ENCODE assay signal across 8 cellular contexts in genomic region chr21:44872266-44872567, GRCh38. TPM values are rescaled to one million over a fixed set of nuclear protein-coding genes. Genes with fewer than 3 reads are reported as not detected.
A peak's percentile ranks its signal among the peaks of the same experiment; 100 is the strongest.
DNase-seq lines count a peak whose midpoint lies in the region; ATAC-seq, FAIRE-seq and TF ChIP-seq lines count a peak whose summit lies in the region.

No MANE protein-coding gene starts in this region.

- peaks cover 67% of the 10 kb centered on the region for H3K4me1 Mint-ChIP-seq in CD8-positive, alpha-beta T cell (ENCODE audit: low read depth)
- peaks cover 70% of the 10 kb centered on the region for H3K4me1 Mint-ChIP-seq in osteocyte (ENCODE audit: unreplicated experiment)

- H3K27me3 ChIP-seq in CD8-positive, alpha-beta T cell (ENCODE audit: insufficient read depth, low read length): no peaks in the 10 kb centered on the region

- CTCF ChIA-PET in CD8-positive, alpha-beta T cell (lab: Charles Lee): interaction anchor here (0.6 to 5.0 kb wide), 3 partner anchors 61 to 897 kb away, joined by 3 to 42 read pairs (median 14); partner anchors contain the start of gene UBE2G2

- FAIRE-seq in urothelium cell line (lab: Jason Lieb, UNC): no peak

- no peak for TF ChIP-seq CTCF in CD8-positive, alpha-beta T cell (IDR thresholded peaks at IDR 0.05)
- TF ChIP-seq CTCF in epithelial cell of esophagus (IDR thresholded peaks at IDR 0.05; ENCODE audit: insufficient read depth, low read depth, low read length, missing control alignments) (no peak), osteocyte (IDR thresholded peaks at IDR 0.05) (no peak)

- peaks cover 57% of the 10 kb centered on the region for H3K4me1 ChIP-seq in CD8-positive, alpha-beta T cell (ENCODE audit: insufficient read depth, low read length)

- no peaks in the 10 kb centered on the region for H3K9me3 ChIP-seq in CD8-positive, alpha-beta T cell (ENCODE audit: low read length)

- H3K4me3 ChIP-seq in CD8-positive, alpha-beta T cell (ENCODE audit: low read depth, low read length): peak overlapping the region; percentile 76
- peak overlapping the region; percentile 70 for H3K4me3 ChIP-seq in epithelial cell of esophagus (ENCODE audit: low read length)

- POLR2A ChIA-PET in CD8-positive, alpha-beta T cell (lab: Charles Lee): interaction anchor here (1.1 to 5.8 kb wide), 9 partner anchors 17 to 71 kb away, joined by 3 to 31 read pairs (median 4); partner anchors contain the start of genes SLX9, SUMO3 and UBE2G2

- peak overlapping the region; percentile 49 for H3K27ac ChIP-seq in CD8-positive, alpha-beta T cell (ENCODE audit: low read depth, low read length)

- peak overlapping the region; percentile 91 for H3K4me3 Mint-ChIP-seq in CD8-positive, alpha-beta T cell
- peak overlapping the region; percentile 93 for H3K4me3 Mint-ChIP-seq in osteocyte (ENCODE audit: unreplicated experiment)

- no peaks in the 10 kb centered on the region for H3K36me3 ChIP-seq in CD8-positive, alpha-beta T cell (ENCODE audit: insufficient read depth, low read length)

- intact Hi-C loops in CD8-positive, alpha-beta T cell (cut with DNase I, micrococcal nuclease): loop anchor here (2.0 to 5.0 kb wide), 5 partner anchors 25 to 1085 kb away; partner anchors contain the start of genes CFAP410 (in 1 of the 2) and RRP1 (in 1 of the 2)

- DNase-seq in CD8-positive, alpha-beta T cell: no peak
- peak; percentile 68 for DNase-seq in OCI-M1 (lab: John Stamatoyannopoulos, UW)
- DNase-seq in epithelial cell of esophagus (ENCODE audit: low read depth): peak; percentile 45
- DNase-seq in osteocyte (ENCODE audit: extremely low spot score, unreplicated experiment): no peak
- no peak for DNase-seq in NCI-H2227 treated with DMSO at 0.1 percent for 48 hours (lab: John Stamatoyannopoulos, UW)
- DNase-seq in urothelium cell line (ENCODE audit: low spot score): no peak
- DNase-seq in stimulated activated CD4-positive, alpha-beta T cell treated with anti-CD3 and anti-CD28 coated beads, Interleukin-1b, Interleukin-23, amount 100 ng/mL, for 48 hours: no peak

- peaks cover 17% of the 10 kb centered on the region for H3K36me3 Mint-ChIP-seq in CD8-positive, alpha-beta T cell
- H3K36me3 Mint-ChIP-seq in osteocyte (ENCODE audit: unreplicated experiment): peaks cover 2% of the 10 kb centered on the region

- H3K9me3 Mint-ChIP-seq in CD8-positive, alpha-beta T cell: no peaks in the 10 kb centered on the region
- H3K9me3 Mint-ChIP-seq in osteocyte (ENCODE audit: unreplicated experiment): no peaks in the 10 kb centered on the region

- H3K27ac Mint-ChIP-seq in CD8-positive, alpha-beta T cell: peak overlapping the region; percentile 90
- peak overlapping the region; percentile 92 for H3K27ac Mint-ChIP-seq in osteocyte (ENCODE audit: unreplicated experiment)

- H3K27me3 Mint-ChIP-seq in CD8-positive, alpha-beta T cell (ENCODE audit: low read depth): no peaks in the 10 kb centered on the region
- H3K27me3 Mint-ChIP-seq in osteocyte (ENCODE audit: unreplicated experiment): no peaks in the 10 kb centered on the region

- no peak for ATAC-seq in CD8-positive, alpha-beta T cell
- ATAC-seq in GM21528 (IDR thresholded peaks at IDR 0.05; ENCODE audit: low FRiP score, unreplicated experiment): no peak

RNA-seq across cellular contexts. Expression of gene PTTG1IP, which starts 1.3 kb away (rescaled TPM):
- 10 to 100 TPM; 71.0 to 73.3 TPM for total RNA-seq in CD8-positive, alpha-beta T cell
- total RNA-seq in osteocyte: 318 and 328 TPM in 2 replicates

RNA-seq across cellular contexts. Expression of gene ITGB2, which starts 48.5 kb away (rescaled TPM):
- total RNA-seq in CD8-positive, alpha-beta T cell: 100 to 1,000 TPM; 234 to 245 TPM
- total RNA-seq in osteocyte: 0.62 and 1.1 TPM in 2 replicates

RNA-seq across cellular contexts. Expression of gene SUMO3, which starts 54.4 kb away (rescaled TPM):
- total RNA-seq in CD8-positive, alpha-beta T cell: 10 to 100 TPM; 84.7 to 87.3 TPM
- 69.6 and 74.9 TPM in 2 replicates for total RNA-seq in osteocyte

Comparison
In these comparisons a context has a peak if more than half of its experiments do, and no peak if none do; other contexts are left out.
1. DNase-seq: peak in OCI-M1 (single experiment) and epithelial cell of esophagus (single experiment); none in CD8-positive, alpha-beta T cell (0 of 7), osteocyte (single experiment), NCI-H2227 treated with DMSO at 0.1 percent for 48 hours (single experiment), urothelium cell line (single experiment) and stimulated activated CD4-positive, alpha-beta T cell treated with anti-CD3 and anti-CD28 coated beads, Interleukin-1b, Interleukin-23, amount 100 ng/mL, for 48 hours (single experiment).
2. RNA of gene ITGB2, which starts 48.5 kb away (total RNA-seq): 234 to 245 TPM in CD8-positive, alpha-beta T cell; 0.62 to 1.1 TPM in osteocyte; every median in the first group is over 100 times any median in the second.